In the genomic region with DNA sequence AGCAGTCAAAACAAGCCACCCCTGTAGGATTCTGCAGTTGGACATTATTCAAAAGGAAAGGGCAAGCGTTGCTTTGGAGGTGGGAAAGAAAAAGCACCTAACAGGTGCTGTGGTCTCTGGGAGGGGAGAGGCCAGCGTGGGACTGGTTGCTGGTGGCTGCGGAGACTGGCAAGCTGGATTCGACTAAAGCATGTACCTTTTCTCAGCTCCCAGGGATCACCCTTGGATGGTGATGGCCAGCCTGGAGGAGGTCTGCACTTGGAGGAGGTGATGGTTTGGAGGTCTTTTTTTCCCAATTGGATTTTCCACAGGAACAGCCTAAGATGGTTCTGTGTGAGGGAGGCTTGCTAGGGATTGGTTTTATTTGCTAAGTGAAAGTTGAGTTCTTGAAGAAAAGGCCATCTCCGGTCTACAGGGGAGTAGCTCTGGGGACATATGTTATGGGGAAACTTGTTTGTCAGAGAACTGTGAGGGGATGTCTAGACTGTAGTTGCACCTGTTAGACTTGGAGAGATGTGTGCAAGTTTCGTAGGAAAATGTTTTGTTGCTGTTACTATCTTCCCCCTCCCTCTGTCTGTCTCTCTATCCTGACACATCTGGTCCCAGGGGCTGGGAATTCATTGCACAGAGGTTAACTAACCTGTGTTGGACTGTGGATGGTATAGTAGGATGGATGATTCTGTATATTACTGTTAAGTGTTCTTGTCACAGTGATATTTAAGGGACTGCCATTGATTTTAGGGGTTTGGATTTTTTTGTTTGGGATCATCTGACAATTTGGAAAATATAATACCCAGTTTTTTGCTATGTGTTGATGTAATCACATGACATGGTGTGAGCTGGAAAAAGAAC, we compare ENCODE assay signal across 7 cellular contexts. TPM values are rescaled to one million over a fixed set of nuclear protein-coding genes. Genes with fewer than 3 reads are reported as not detected.
DNase-seq lines count a peak whose midpoint lies in the region; ATAC-seq and TF ChIP-seq lines count a peak whose summit lies in the region.

No MANE protein-coding gene starts in this region.

- H3K9me2 ChIP-seq in OCI-LY1 (ENCODE audit: low read depth, low read length) = no peaks in the 10 kb centered on the region

- H3K4me3 ChIP-seq in OCI-LY1 (ENCODE audit: low read depth, low read length, poor library complexity, severe bottlenecking) = peak overlapping the region; percentile 98
- peak overlapping the region; percentile 72 to 89 for H3K4me3 ChIP-seq in muscle layer of duodenum (ENCODE audit: low read depth in 1 of 2, low read length in 2 of 2)

- H3K27me3 ChIP-seq in OCI-LY1 (ENCODE audit: insufficient read depth, low read length) (no peaks in the 10 kb centered on the region), muscle layer of duodenum (ENCODE audit: low read depth, low read length) (no peaks in the 10 kb centered on the region)

- H3K36me3 ChIP-seq in OCI-LY1 (ENCODE audit: insufficient read depth, low read length) (peaks cover 18% of the 10 kb centered on the region; the same call in 1 of the 2 replicates), muscle layer of duodenum (ENCODE audit: control insufficient read depth in 1 of 2, insufficient read depth in 2 of 2, low read length in 2 of 2) (peaks cover 3 to 8% of the 10 kb centered on the region in 2 donors)

- H3K9me3 ChIP-seq in OCI-LY1 (ENCODE audit: low read length) (no peaks in the 10 kb centered on the region), muscle layer of duodenum (ENCODE audit: control insufficient read depth in 1 of 2, low read length in 2 of 2) (no peaks in the 10 kb centered on the region)

- peak overlapping the region; percentile 69 for H3K27ac ChIP-seq in OCI-LY1 (ENCODE audit: low read depth, low read length, poor library complexity, severe bottlenecking)
- peak overlapping the region; percentile 80 for H3K27ac ChIP-seq in muscle layer of duodenum (ENCODE audit: low read length)

- H3K36me3 Mint-ChIP-seq in chondrocyte (ENCODE audit: low read depth) = peaks cover 14% of the 10 kb centered on the region

- no peaks in the 10 kb centered on the region for H3F3A ChIP-seq in OCI-LY1 (ENCODE audit: insufficient read depth, low read length)

- H4K20me1 ChIP-seq in OCI-LY1 (ENCODE audit: insufficient read depth, low read length) = no peaks in the 10 kb centered on the region; the same call in 1 of the 2 replicates

- peaks cover 34% of the 10 kb centered on the region for H3K4me1 ChIP-seq in OCI-LY1 (ENCODE audit: insufficient read depth, low read length, severe bottlenecking)
- H3K4me1 ChIP-seq in muscle layer of duodenum (ENCODE audit: control insufficient read depth in 1 of 2, insufficient read depth in 2 of 2, low read length in 2 of 2) = peaks cover 6 to 35% of the 10 kb centered on the region in 2 donors

- in situ Hi-C loops in GM13977 (cut with MboI; ENCODE audit: low pct_unique_long_range_greater_than_20kb, low sequenced_read_pairs, unreplicated experiment) = loop anchor here (10.0 kb wide), 1 partner anchor 284 kb away; no protein-coding TSS in a partner anchor

- no peaks in the 10 kb centered on the region for H3K9me3 Mint-ChIP-seq in chondrocyte (ENCODE audit: low read depth)

- ATAC-seq in HG03108 (IDR thresholded peaks at IDR 0.05; ENCODE audit: unreplicated experiment) = no peak
- ATAC-seq in HG02981 (IDR thresholded peaks at IDR 0.05; ENCODE audit: unreplicated experiment) = no peak

- H3K27ac Mint-ChIP-seq in chondrocyte (ENCODE audit: unreplicated experiment) = peak overlapping the region; percentile 86

- H3K27me3 Mint-ChIP-seq in chondrocyte (ENCODE audit: low read depth) = no peaks in the 10 kb centered on the region

- peak overlapping the region; percentile 93 for H3K4me2 ChIP-seq in OCI-LY1 (ENCODE audit: low read length)

- peaks cover 70% of the 10 kb centered on the region for H3K4me1 Mint-ChIP-seq in chondrocyte (ENCODE audit: low read depth)

- DNase-seq in GM13977 (ENCODE audit: low spot score) (peak; percentile 46), chondrocyte (ENCODE audit: low spot score) (no peak), amniotic stem cell (lab: John Stamatoyannopoulos, UW) (no peak)

- H2AFZ ChIP-seq in OCI-LY1 (ENCODE audit: low read length) = no peak overlapping the region

- peaks cover 65% of the 10 kb centered on the region for H3K79me2 ChIP-seq in OCI-LY1 (ENCODE audit: insufficient read depth, low read length)

- peak overlapping the region; percentile 94 for H3K9ac ChIP-seq in OCI-LY1 (ENCODE audit: low read length)

- TF ChIP-seq CTCF in GM13977 (IDR thresholded peaks at IDR 0.05; ENCODE audit: extremely low read depth, insufficient read depth, missing control alignments) = no peak
- TF ChIP-seq CTCF in OCI-LY1 (IDR thresholded peaks at IDR 0.05; ENCODE audit: low read length) = no peak
- no peak for TF ChIP-seq CTCF in chondrocyte (IDR thresholded peaks at IDR 0.05)

- H3K4me3 Mint-ChIP-seq in chondrocyte (ENCODE audit: unreplicated experiment) = peak overlapping the region; percentile 88

RNA-seq across cellular contexts. Expression of gene DYRK2, which starts 2.2 kb away (rescaled TPM):
- total RNA-seq in chondrocyte = 38.4 to 54.1 TPM (median 46.6 TPM) in 3 replicates
